1 cellular context compared by ENCODE assay signal in the genomic region with DNA sequence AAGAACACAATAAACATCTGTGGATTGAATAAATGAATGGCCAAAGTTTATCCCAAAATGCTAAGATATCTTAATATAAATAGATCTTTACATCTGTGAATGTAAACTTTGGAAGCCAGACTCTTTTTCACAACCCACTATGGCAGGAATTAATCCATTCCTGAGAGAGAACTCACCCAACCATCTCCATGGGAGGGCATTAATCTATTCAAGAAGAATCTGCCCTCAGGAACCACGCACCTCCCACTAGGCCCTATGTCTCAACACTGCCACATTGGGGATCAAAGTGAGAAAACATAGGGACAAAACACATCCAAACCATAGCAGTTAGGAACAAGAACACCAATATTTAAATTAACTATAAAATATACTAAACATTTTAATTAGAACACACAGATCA.
TF ChIP-seq lines count a peak whose summit lies in the region.

No MANE protein-coding gene starts in this region.

TF ChIP-seq in IMR-90, 13 proteins besides CTCF, POLR2A, EP300 and RAD21 (continued from another document):
- TF ChIP-seq RCOR1 (IDR thresholded peaks at IDR 0.05; ENCODE audit: insufficient replicate concordance, low read length) = no peak
